In the genomic region with DNA sequence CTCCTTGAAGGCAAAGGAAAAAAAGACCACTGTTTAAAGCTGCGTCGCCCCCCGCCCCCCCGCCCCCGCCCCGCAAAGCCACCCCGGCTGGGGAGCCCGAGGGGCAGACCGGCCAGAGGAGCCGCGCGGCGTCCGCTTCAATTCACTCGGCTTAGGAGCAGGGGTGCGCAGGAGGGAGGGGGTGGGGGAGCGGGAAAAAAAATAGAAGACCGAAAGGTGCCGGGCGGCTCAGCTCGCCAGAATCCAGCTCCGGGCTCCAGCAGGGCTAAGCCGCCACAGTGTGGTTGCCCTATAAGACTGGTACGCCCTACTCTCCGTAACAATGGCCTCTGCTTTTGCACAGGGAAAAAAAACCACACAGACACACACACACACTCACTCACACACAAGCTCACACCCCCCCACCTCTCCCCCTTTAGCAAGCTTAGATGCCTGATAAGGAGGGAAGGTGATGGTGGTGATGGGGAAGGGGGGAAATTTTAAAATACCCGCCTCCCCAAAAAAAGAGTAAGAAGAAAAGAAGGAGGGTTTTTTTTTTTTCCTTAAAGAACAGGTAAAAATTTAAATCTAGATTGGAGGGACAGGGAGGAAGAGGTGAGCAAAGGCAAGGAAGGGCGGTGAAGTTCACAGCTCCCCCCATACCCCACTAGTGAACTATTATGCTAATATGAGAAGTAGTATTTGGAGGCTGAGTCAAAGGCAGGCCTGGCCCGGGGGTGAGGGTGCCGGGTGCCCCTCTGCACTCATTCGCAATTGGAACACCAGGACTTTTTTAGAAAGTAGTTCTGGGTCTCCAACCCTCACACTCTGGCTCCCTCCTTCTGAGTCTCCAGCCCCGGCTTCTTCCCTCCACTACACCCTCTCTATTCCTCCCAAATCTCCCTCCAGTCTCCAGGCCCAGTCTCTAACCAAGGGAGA, we compare ENCODE assay signal across 10 cellular contexts. TPM values are rescaled to one million over a fixed set of nuclear protein-coding genes. Genes with fewer than 3 reads are reported as not detected.
DNase-seq lines count a peak whose midpoint lies in the region; ATAC-seq, FAIRE-seq and TF ChIP-seq lines count a peak whose summit lies in the region.
"Had no signal": no experiment of that assay in that cellular context is flagged by ENCODE, and none has a peak within 500 bp of the region (broad histone marks: within the 10 kb centered on the region; RNA-seq: fewer than 3 reads in every experiment).

No MANE protein-coding gene starts in this region.

- peak overlapping the region; percentile 67 for H3K4me3 ChIP-seq in PC-3 (ENCODE audit: low read length)
- H3K4me3 ChIP-seq in epithelial cell of esophagus (ENCODE audit: low read length), result peak overlapping the region; percentile 36
- peak overlapping the region; percentile 71 for H3K4me3 ChIP-seq in parathyroid adenoma (ENCODE audit: low read depth, low read length)

- ATAC-seq in PC-3 (peak; percentile 72), HG02884 (IDR thresholded peaks at IDR 0.05; ENCODE audit: unreplicated experiment) (no peak)

- H3K4me1 ChIP-seq in PC-3 (ENCODE audit: insufficient read depth, low read length) (peaks cover 25% of the 10 kb centered on the region), parathyroid adenoma (no peaks in the 10 kb centered on the region)

- H2AFZ ChIP-seq in PC-3 (ENCODE audit: low read length), result peak overlapping the region; percentile 71
- no peak overlapping the region for H2AFZ ChIP-seq in parathyroid adenoma

- no peaks in the 10 kb centered on the region; the same call in 1 of the 2 replicates for H3K79me2 ChIP-seq in PC-3 (ENCODE audit: low read length)
- H3K79me2 ChIP-seq in parathyroid adenoma, result no peaks in the 10 kb centered on the region

- no peaks in the 10 kb centered on the region for H3K27me3 ChIP-seq in PC-3 (ENCODE audit: low read length)
- H3K27me3 ChIP-seq in parathyroid adenoma (ENCODE audit: control insufficient read depth, insufficient read depth, low read length), result no peaks in the 10 kb centered on the region

- H3K9me2 ChIP-seq in PC-3 (replicated peaks; ENCODE audit: low read length), result no peaks in the 10 kb centered on the region

- H3K36me3 ChIP-seq in PC-3 (ENCODE audit: low read depth, low read length) (no peaks in the 10 kb centered on the region), parathyroid adenoma (ENCODE audit: control insufficient read depth, insufficient read depth, low read length) (no peaks in the 10 kb centered on the region)

- POLR2A ChIA-PET in PC-3 (lab: Charles Lee; ENCODE audit: unreplicated experiment), result interaction anchor here (0.6 kb wide), 1 partner anchor 16 kb away, joined by 3 read pairs; no protein-coding TSS in a partner anchor

- TF ChIP-seq CTCF in PC-3 (conservative IDR thresholded peaks at IDR 0.05; ENCODE audit: low read depth, low read length) (no peak), epithelial cell of esophagus (IDR thresholded peaks at IDR 0.05; ENCODE audit: insufficient read depth, low read depth, low read length, missing control alignments) (no peak), parathyroid adenoma (IDR thresholded peaks at IDR 0.05) (no peak)

- H3K9ac ChIP-seq in PC-3 (ENCODE audit: low read length) (peak overlapping the region; percentile 68), parathyroid adenoma (no peak overlapping the region)

- no peak for FAIRE-seq in GM12891 (lab: Jason Lieb, UNC)

- BruUV-seq in PC-3 (replicated peaks; lab: Mats Ljungman, UMichigan), result no TSS peak

- DNase-seq in DMS153 treated with DMSO at 0.1 percent for 48 hours (lab: John Stamatoyannopoulos, UW; ENCODE audit: unreplicated experiment), result peak; percentile 32
- DNase-seq in PC-3, result peak; percentile 41
- no peak for DNase-seq in epithelial cell of esophagus (ENCODE audit: low read depth)
- DNase-seq in GOT3 (lab: John Stamatoyannopoulos, UW), result no peak
- DNase-seq in GM12891 (ENCODE audit: insufficient read length, low spot score), result no peak
- no peak for DNase-seq in activated effector memory CD4-positive, alpha-beta T cell treated with Interleukin-2 at 50 U/mL for 16 hours
- DNase-seq: activated CD4-positive, CD25-positive, alpha-beta regulatory T cell treated with anti-CD3 and anti-CD28 coated beads, Interleukin-2, amount 50 U/mL, for 72 hours had no signal

- CTCF ChIA-PET in PC-3 (lab: Charles Lee), result interaction anchor here (0.6 to 1.1 kb wide), 4 partner anchors 50 to 421 kb away, joined by 4 to 10 read pairs (median 5); no protein-coding TSS in a partner anchor

- TF ChIP-seq POLR2A in GM12891 (IDR thresholded peaks at IDR 0.05; ENCODE audit: low read depth, low read length), result no peak

- H4K20me1 ChIP-seq in PC-3 (ENCODE audit: low read length), result no peaks in the 10 kb centered on the region

- H3F3A ChIP-seq in PC-3 (ENCODE audit: low read length, unreplicated experiment), result no peaks in the 10 kb centered on the region

- peak overlapping the region; percentile 92 for H3K4me2 ChIP-seq in PC-3 (ENCODE audit: low read length)
- peak overlapping the region; percentile 82 for H3K4me2 ChIP-seq in parathyroid adenoma (ENCODE audit: low read length)

- intact Hi-C loops in PC-3 (cut with micrococcal nuclease), result loop anchor here (5.0 kb wide), 1 partner anchor 59 kb away; no protein-coding TSS in a partner anchor

- no peaks in the 10 kb centered on the region for H3K9me3 ChIP-seq in PC-3 (ENCODE audit: low read length)
- H3K9me3 ChIP-seq in parathyroid adenoma (ENCODE audit: control insufficient read depth, low read length), result no peaks in the 10 kb centered on the region

- peak overlapping the region; percentile 35 for H3K27ac ChIP-seq in PC-3 (ENCODE audit: low read length)
- no peak overlapping the region for H3K27ac ChIP-seq in parathyroid adenoma

TF ChIP-seq in GM12891, 5 proteins besides CTCF, POLR2A, EP300 and RAD21:
- TF ChIP-seq SPI1 (IDR thresholded peaks at IDR 0.05; ENCODE audit: low read depth, low read length) (no peak), POLR2AphosphoS5 (IDR thresholded peaks at IDR 0.05; ENCODE audit: low read depth, low read length) (no peak), PAX5 (IDR thresholded peaks at IDR 0.05; ENCODE audit: insufficient read depth, low read length, severe bottlenecking) (no peak), TAF1 (IDR thresholded peaks at IDR 0.05; ENCODE audit: low read depth, low read length) (no peak), POU2F2 (IDR thresholded peaks at IDR 0.05; ENCODE audit: low read depth, low read length) (no peak)
TF ChIP-seq in GM12891: peak in this region for 0.

RNA-seq across cellular contexts. Expression of a gene that starts 11.0 kb away (rescaled TPM):
- total RNA-seq in PC-3 (2014; rRNA removed), result 1.1 TPM in 1 of 2 replicates, not detected in the other
- 6.4 TPM for polyA plus RNA-seq in GM12891 (2012; ENCODE audit: low read depth, missing spikeins)

RNA-seq across cellular contexts. Expression of a gene that starts 22.3 kb away (rescaled TPM):
- total RNA-seq in PC-3 (2014; rRNA removed), result 0.22 and 0.58 TPM in 2 replicates
- 2.6 TPM for polyA plus RNA-seq in GM12891 (2012; ENCODE audit: low read depth, missing spikeins)

RNA-seq across cellular contexts. Expression of a gene that starts 25.1 kb away (rescaled TPM):
- not detected in 2 replicates for total RNA-seq in PC-3 (2014; rRNA removed)
- not detected for polyA plus RNA-seq in GM12891 (2012; ENCODE audit: low read depth, missing spikeins)
- total RNA-seq: pulmonary artery endothelial cell had no signal

RNA-seq across cellular contexts. Expression of a gene that starts 34.2 kb away (rescaled TPM):
- 6.0 and 8.8 TPM in 2 replicates for total RNA-seq in PC-3 (2014; rRNA removed)
- 6.2 TPM for polyA plus RNA-seq in GM12891 (2012; ENCODE audit: low read depth, missing spikeins)

RNA-seq across cellular contexts. Expression of a gene that starts 37.7 kb away (rescaled TPM):
- total RNA-seq in PC-3 (2014; rRNA removed), result 0.40 and 0.95 TPM in 2 replicates
- not detected for polyA plus RNA-seq in GM12891 (2012; ENCODE audit: low read depth, missing spikeins)

Comparison
In these comparisons a context has a peak if more than half of its experiments do, and no peak if none do; other contexts are left out.
1. DNase-seq: peak in DMS153 treated with DMSO at 0.1 percent for 48 hours (single experiment) and PC-3 (single experiment); none in epithelial cell of esophagus (single experiment), GOT3 (single experiment), GM12891 (single experiment) and activated effector memory CD4-positive, alpha-beta T cell treated with Interleukin-2 at 50 U/mL for 16 hours (single experiment).
2. Peak in every context shown above with its lines, with median percentiles within 50 percentile points of each other: H3K4me3 ChIP-seq.